30 cellular contexts compared by ENCODE assay signal in the genomic region with DNA sequence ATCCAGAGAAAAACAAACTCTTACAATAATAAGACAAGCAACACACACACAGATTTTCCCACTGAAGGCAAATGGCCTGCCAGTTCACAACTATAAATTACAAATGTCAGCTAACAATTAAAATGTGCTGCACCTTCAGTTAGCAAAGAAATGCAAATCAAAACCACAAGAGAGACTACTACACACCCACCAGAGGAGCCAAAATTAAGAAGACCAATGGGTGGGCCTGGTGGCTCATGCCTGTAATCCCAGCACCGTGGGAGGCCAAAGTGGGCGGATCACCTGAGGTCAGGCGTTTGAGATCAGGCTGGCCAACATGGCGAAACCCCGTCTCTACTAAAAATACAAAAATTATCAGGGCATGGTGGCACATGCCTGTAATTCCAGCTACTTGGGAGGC.
"Had no signal": no experiment of that assay in that cellular context is flagged by ENCODE, and none has a peak within 500 bp of the region (broad histone marks: within the 10 kb centered on the region; RNA-seq: fewer than 3 reads in every experiment).

No MANE protein-coding gene starts in this region.

- H3K27ac Mint-ChIP-seq: activated naive CD4-positive, alpha-beta T cell treated with anti-CD3 and anti-CD28 coated beads, Interleukin-2, amount 50 U/mL, for 24 hours; activated naive CD8-positive, alpha-beta T cell treated with anti-CD3 and anti-CD28 coated beads, Interleukin-2, amount 50 U/mL, for 24 hours; activated T-cell treated with anti-CD3 and anti-CD28 coated beads, Interleukin-2, amount 50 U/mL, for 24 hours; natural killer cell; neural progenitor cell had no signal

- H3K27me3 Mint-ChIP-seq: activated naive CD4-positive, alpha-beta T cell treated with anti-CD3 and anti-CD28 coated beads, Interleukin-2, amount 50 U/mL, for 24 hours; activated naive CD8-positive, alpha-beta T cell treated with anti-CD3 and anti-CD28 coated beads, Interleukin-2, amount 50 U/mL, for 24 hours; activated T-cell treated with anti-CD3 and anti-CD28 coated beads, Interleukin-2, amount 50 U/mL, for 24 hours had no signal

- H3K4me3 Mint-ChIP-seq: activated naive CD4-positive, alpha-beta T cell treated with anti-CD3 and anti-CD28 coated beads, Interleukin-2, amount 50 U/mL, for 24 hours; activated naive CD8-positive, alpha-beta T cell treated with anti-CD3 and anti-CD28 coated beads, Interleukin-2, amount 50 U/mL, for 24 hours; activated T-cell treated with anti-CD3 and anti-CD28 coated beads, Interleukin-2, amount 50 U/mL, for 24 hours; natural killer cell; neural progenitor cell had no signal

- H3K9me3 ChIP-seq: colonic mucosa, gastrocnemius medialis, suprapubic skin had no signal

- DNase-seq: activated CD4-positive, alpha-beta T cell treated with anti-CD3 and anti-CD28 coated beads for 48 hours; activated CD4-positive, alpha-beta T cell treated with anti-CD3 and anti-CD28 coated beads, Interleukin-2, amount 50 U/mL, for 48 hours; activated CD8-positive, alpha-beta memory T cell treated with anti-CD3 and anti-CD28 coated beads, Interleukin-2, amount 50 U/mL, for 48 hours; activated gamma-delta T cell treated with Interleukin-2 at 50 U/mL for 16 hours; activated naive CD8-positive, alpha-beta T cell treated with anti-CD3 and anti-CD28 coated beads, Interleukin-2, amount 50 U/mL, for 24 hours; activated T-cell treated with anti-CD3 and anti-CD28 coated beads, Interleukin-2, amount 50 U/mL, for 24 hours; cerebellar nuclear complex; colonic mucosa; effector CD8-positive, alpha-beta T cell; erythroblast; gastrocnemius medialis; glutamatergic neuron; left lung; lower lobe of right lung; mesenchymal stem cell; natural killer cell; occipital lobe; right cardiac atrium; stimulated activated CD4-positive, alpha-beta T cell treated with anti-CD3 and anti-CD28 coated beads, Interleukin-15, amount 100 ng/mL, for 24 hours; stimulated activated naive CD4-positive, alpha-beta T cell; T-helper 9 cell; tibial artery had no signal

- H3K4me1 Mint-ChIP-seq: activated naive CD4-positive, alpha-beta T cell treated with anti-CD3 and anti-CD28 coated beads, Interleukin-2, amount 50 U/mL, for 24 hours; activated naive CD8-positive, alpha-beta T cell treated with anti-CD3 and anti-CD28 coated beads, Interleukin-2, amount 50 U/mL, for 24 hours; natural killer cell; neural progenitor cell had no signal

- FAIRE-seq: bronchial epithelial cell, islet of Langerhans, TTC549 had no signal

- H2AFZ ChIP-seq: neural progenitor cell had no signal

- H3K4me2 ChIP-seq: neural progenitor cell had no signal

- H3K4me1 ChIP-seq: colonic mucosa, gastrocnemius medialis, left lung, lower lobe of right lung, neural progenitor cell, tibial artery had no signal

- H3K4me3 ChIP-seq: colonic mucosa, gastrocnemius medialis, left lung, lower lobe of right lung, neural progenitor cell, suprapubic skin, tibial artery had no signal

- H3K9ac ChIP-seq: neural progenitor cell had no signal

- ATAC-seq: activated CD4-positive, CD25-positive, alpha-beta regulatory T cell treated with anti-CD3 and anti-CD28 coated beads, Interleukin-2, amount 50 U/mL, for 24 hours; activated naive CD8-positive, alpha-beta T cell treated with anti-CD3 and anti-CD28 coated beads, Interleukin-2, amount 50 U/mL, for 24 hours; gastrocnemius medialis; left lung; lower lobe of right lung; natural killer cell; right cardiac atrium had no signal

- H3K27ac ChIP-seq: colonic mucosa, gastrocnemius medialis, left lung, lower lobe of right lung, neural progenitor cell, suprapubic skin, tibial artery, VCaP had no signal

- H3K36me3 ChIP-seq: colonic mucosa, gastrocnemius medialis, left lung, lower lobe of right lung, neural progenitor cell, suprapubic skin, tibial artery had no signal

- H3K36me3 Mint-ChIP-seq: activated naive CD4-positive, alpha-beta T cell treated with anti-CD3 and anti-CD28 coated beads, Interleukin-2, amount 50 U/mL, for 24 hours; neural progenitor cell had no signal

- H3K27me3 ChIP-seq: colonic mucosa, gastrocnemius medialis, left lung, neural progenitor cell, suprapubic skin, tibial artery had no signal
